In genomic region chr19:16363133-16363851, GRCh38 we compare ENCODE assay signal across 10 cellular contexts. TPM values are rescaled to one million over a fixed set of nuclear protein-coding genes. Genes with fewer than 3 reads are reported as not detected.
DNase-seq lines count a peak whose midpoint lies in the region; ATAC-seq and TF ChIP-seq lines count a peak whose summit lies in the region.
"Had no signal": no experiment of that assay in that cellular context is flagged by ENCODE, and none has a peak within 500 bp of the region (broad histone marks: within the 10 kb centered on the region; RNA-seq: fewer than 3 reads in every experiment).

No MANE protein-coding gene starts in this region.

- no peaks in the 10 kb centered on the region for H3K9me3 Mint-ChIP-seq in activated CD8-positive, alpha-beta T cell treated with anti-CD3 and anti-CD28 coated beads, Interleukin-2, amount 10 ng/mL, durations not matched to agents 7 days and 5 days (ENCODE audit: insufficient read depth)
- H3K9me3 Mint-ChIP-seq in activated CD8-positive, alpha-beta T cell treated with anti-CD3 and anti-CD28 coated beads for 36 hours: no peaks in the 10 kb centered on the region

- H3K27ac ChIP-seq in Peyer's patch (peak overlapping the region; percentile 66 to 94 (median 80)), testis (peak overlapping the region; percentile 59 to 73)

- H3K4me3 Mint-ChIP-seq in activated CD8-positive, alpha-beta T cell treated with anti-CD3 and anti-CD28 coated beads, Interleukin-2, amount 10 ng/mL, durations not matched to agents 7 days and 5 days: no peak overlapping the region
- H3K4me3 Mint-ChIP-seq in activated CD8-positive, alpha-beta T cell treated with anti-CD3 and anti-CD28 coated beads for 36 hours: no peak overlapping the region

- no peaks in the 10 kb centered on the region for H3K36me3 ChIP-seq in Peyer's patch
- no peaks in the 10 kb centered on the region for H3K36me3 ChIP-seq in testis (ENCODE audit: low read depth, missing control alignments)

- TF ChIP-seq CTCF in activated CD8-positive, alpha-beta T cell treated with anti-CD3 and anti-CD28 coated beads for 36 hours (IDR thresholded peaks at IDR 0.05): no peak
- TF ChIP-seq CTCF in Peyer's patch (IDR thresholded peaks at IDR 0.05) (no peak), testis (IDR thresholded peaks at IDR 0.05) (no peak)

- peaks cover 10% of the 10 kb centered on the region for H3K27me3 Mint-ChIP-seq in activated CD8-positive, alpha-beta T cell treated with anti-CD3 and anti-CD28 coated beads, Interleukin-2, amount 10 ng/mL, durations not matched to agents 7 days and 5 days (ENCODE audit: low read depth)
- peaks cover 16% of the 10 kb centered on the region for H3K27me3 Mint-ChIP-seq in activated CD8-positive, alpha-beta T cell treated with anti-CD3 and anti-CD28 coated beads for 36 hours

- no peaks in the 10 kb centered on the region for H3K27me3 ChIP-seq in Peyer's patch
- no peaks in the 10 kb centered on the region for H3K27me3 ChIP-seq in testis

- H3K4me1 ChIP-seq in Peyer's patch (peaks cover 3 to 34% (median 21%) of the 10 kb centered on the region in 4 donors), testis (peaks cover 33% of the 10 kb centered on the region)

- H3K4me1 Mint-ChIP-seq in activated CD8-positive, alpha-beta T cell treated with anti-CD3 and anti-CD28 coated beads, Interleukin-2, amount 10 ng/mL, durations not matched to agents 7 days and 5 days (ENCODE audit: low read depth): peaks cover 82% of the 10 kb centered on the region
- H3K4me1 Mint-ChIP-seq in activated CD8-positive, alpha-beta T cell treated with anti-CD3 and anti-CD28 coated beads for 36 hours (ENCODE audit: low read depth): peaks cover 71% of the 10 kb centered on the region

- peaks cover 44% of the 10 kb centered on the region for H3K36me3 Mint-ChIP-seq in activated CD8-positive, alpha-beta T cell treated with anti-CD3 and anti-CD28 coated beads, Interleukin-2, amount 10 ng/mL, durations not matched to agents 7 days and 5 days (ENCODE audit: low read depth)
- peaks cover 8% of the 10 kb centered on the region for H3K36me3 Mint-ChIP-seq in activated CD8-positive, alpha-beta T cell treated with anti-CD3 and anti-CD28 coated beads for 36 hours (ENCODE audit: low read depth)

- CTCF ChIA-PET in activated CD8-positive, alpha-beta T cell treated with anti-CD3 and anti-CD28 coated beads, Interleukin-2, amount 10 ng/mL, durations not matched to agents 7 days and 5 days (lab: Charles Lee): interaction anchor here (0.8 to 4.8 kb wide), 4 partner anchors 8 to 32 kb away, joined by 3 to 26 read pairs (median 7); no protein-coding TSS in a partner anchor
- CTCF ChIA-PET in activated CD8-positive, alpha-beta T cell treated with anti-CD3 and anti-CD28 coated beads for 36 hours (lab: Charles Lee): interaction anchor here (0.9 to 1.4 kb wide), 2 partner anchors 19 to 323 kb away, joined by 3 to 5 read pairs; no protein-coding TSS in a partner anchor

- intact Hi-C loops in activated CD8-positive, alpha-beta T cell treated with anti-CD3 and anti-CD28 coated beads for 36 hours (cut with micrococcal nuclease): no loop called here
- intact Hi-C loops in testis (cut with DNase I; ENCODE audit: low total_unique reads): no loop called here

- no peak for DNase-seq in activated CD8-positive, alpha-beta T cell treated with anti-CD3 and anti-CD28 coated beads, Interleukin-2, amount 10 ng/mL, durations not matched to agents 7 days and 5 days
- no peak for DNase-seq in activated CD8-positive, alpha-beta T cell treated with anti-CD3 and anti-CD28 coated beads for 36 hours
- peak in 2 of 3 donors; percentile 91 to 92 for DNase-seq in Peyer's patch
- peak; percentile 91 for DNase-seq in left lobe of liver (ENCODE audit: low spot score)
- DNase-seq in testis: no peak
- no peak for DNase-seq in NOMO-1 treated with dmso at 0.1 percent for 144 hours (lab: John Stamatoyannopoulos, UW; ENCODE audit: unreplicated experiment)
- no peak for DNase-seq in H4 (ENCODE audit: low spot score)
- DNase-seq: anterior cingulate cortex, KBM-7 had no signal

- 47 to 51% methylated on average over 20 of the region's 20 CpGs for WGBS in testis, 2 donors

- POLR2A ChIA-PET in activated CD8-positive, alpha-beta T cell treated with anti-CD3 and anti-CD28 coated beads, Interleukin-2, amount 10 ng/mL, durations not matched to agents 7 days and 5 days (lab: Charles Lee): interaction anchor here (22.4 kb wide), 1 partner anchor 34 kb away, joined by 556 read pairs; the partner anchor contains the start of gene KLF2
- POLR2A ChIA-PET in activated CD8-positive, alpha-beta T cell treated with anti-CD3 and anti-CD28 coated beads for 36 hours (lab: Charles Lee): no interaction called here

- H3K27ac Mint-ChIP-seq in activated CD8-positive, alpha-beta T cell treated with anti-CD3 and anti-CD28 coated beads, Interleukin-2, amount 10 ng/mL, durations not matched to agents 7 days and 5 days: peak overlapping the region; percentile 39
- H3K27ac Mint-ChIP-seq in activated CD8-positive, alpha-beta T cell treated with anti-CD3 and anti-CD28 coated beads for 36 hours: no peak overlapping the region

- ATAC-seq in activated CD8-positive, alpha-beta T cell treated with anti-CD3 and anti-CD28 coated beads, Interleukin-2, amount 10 ng/mL, durations not matched to agents 7 days and 5 days: no peak
- no peak for ATAC-seq in activated CD8-positive, alpha-beta T cell treated with anti-CD3 and anti-CD28 coated beads for 36 hours
- peak; percentile 93 for ATAC-seq in left lobe of liver
- ATAC-seq in HG03135 (IDR thresholded peaks at IDR 0.05; ENCODE audit: unreplicated experiment): no peak

- TF ChIP-seq POLR2A in Peyer's patch (IDR thresholded peaks at IDR 0.05) (peak in 1 of 2 donors; percentile 68), testis (IDR thresholded peaks at IDR 0.05) (no peak)

- peak overlapping the region in 1 of 4 donors; percentile 12 for H3K4me3 ChIP-seq in Peyer's patch
- H3K4me3 ChIP-seq in testis: no peak overlapping the region

- H3K9me3 ChIP-seq in Peyer's patch (no peaks in the 10 kb centered on the region), testis (no peaks in the 10 kb centered on the region)

RNA-seq across cellular contexts. Expression of gene KLF2, which starts 38.7 kb away (rescaled TPM):
- 100 to 1,000 TPM in 1 of 2 experiments, 10 to 100 TPM in 1; 96.0 to 100 TPM for total RNA-seq in activated CD8-positive, alpha-beta T cell treated with anti-CD3 and anti-CD28 coated beads, Interleukin-2, amount 10 ng/mL, durations not matched to agents 7 days and 5 days
- 1 to 10 TPM in 1 of 2 experiments, under 1 TPM in 1; 0.94 to 1.0 TPM for total RNA-seq in activated CD8-positive, alpha-beta T cell treated with anti-CD3 and anti-CD28 coated beads for 36 hours
- total RNA-seq in Peyer's patch: 100 to 1,000 TPM in 1 of 4 donors, 10 to 100 TPM in 3; 12.1 to 129 (median 37.2) TPM
- total RNA-seq in left lobe of liver: 8.5 TPM
- total RNA-seq in testis: 10 to 100 TPM; 42.4 to 74.9 TPM
- polyA plus RNA-seq in testis (ENCODE audit: insufficient read depth, low read depth, low replicate concordance): 40.2 TPM
- total RNA-seq in H4 (2014; rRNA removed; shearing (Covaris generic)): 0.23 and 1.1 TPM in 2 replicates

Comparison
In these comparisons a context has a peak if more than half of its experiments do, and no peak if none do; other contexts are left out.
1. DNase-seq: peak in Peyer's patch (2 of 3) and left lobe of liver (single experiment); none in activated CD8-positive, alpha-beta T cell treated with anti-CD3 and anti-CD28 coated beads, Interleukin-2, amount 10 ng/mL, durations not matched to agents 7 days and 5 days (single experiment), activated CD8-positive, alpha-beta T cell treated with anti-CD3 and anti-CD28 coated beads for 36 hours (single experiment), testis (single experiment), NOMO-1 treated with dmso at 0.1 percent for 144 hours (single experiment) and H4 (single experiment).